1 cellular context compared by ENCODE assay signal in the genomic region with DNA sequence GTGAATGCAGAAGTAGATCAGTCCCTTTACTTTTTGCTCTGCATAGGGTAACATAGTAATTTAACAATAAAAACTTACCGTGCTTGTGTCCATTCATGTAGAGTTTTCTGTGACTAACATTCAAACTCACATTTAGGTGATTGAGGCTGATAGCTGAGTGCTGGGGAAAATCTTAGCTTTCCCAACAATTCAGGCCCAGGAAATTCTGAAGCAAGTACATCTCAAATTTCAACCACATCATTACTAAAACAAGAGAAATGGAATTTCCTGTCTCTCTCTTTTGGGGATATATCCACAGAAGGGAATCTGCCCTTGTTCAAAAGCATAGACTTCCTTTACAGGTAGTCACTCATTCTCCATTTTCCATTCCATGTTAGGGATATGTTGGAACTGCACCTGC.
TF ChIP-seq lines count a peak whose summit lies in the region.

No MANE protein-coding gene starts in this region.

TF ChIP-seq in GM23338, 12 proteins besides CTCF, POLR2A, EP300 and RAD21 (continued from another document):
- TF ChIP-seq ZNF462 (CRISPR knock-in tag; IDR thresholded peaks at IDR 0.05) (no peak), NANOG (IDR thresholded peaks at IDR 0.05; ENCODE audit: borderline replicate concordance) (no peak), ZNF114 (CRISPR knock-in tag; IDR thresholded peaks at IDR 0.05) (no peak)
